10 cellular contexts compared by ENCODE assay signal in the genomic region with DNA sequence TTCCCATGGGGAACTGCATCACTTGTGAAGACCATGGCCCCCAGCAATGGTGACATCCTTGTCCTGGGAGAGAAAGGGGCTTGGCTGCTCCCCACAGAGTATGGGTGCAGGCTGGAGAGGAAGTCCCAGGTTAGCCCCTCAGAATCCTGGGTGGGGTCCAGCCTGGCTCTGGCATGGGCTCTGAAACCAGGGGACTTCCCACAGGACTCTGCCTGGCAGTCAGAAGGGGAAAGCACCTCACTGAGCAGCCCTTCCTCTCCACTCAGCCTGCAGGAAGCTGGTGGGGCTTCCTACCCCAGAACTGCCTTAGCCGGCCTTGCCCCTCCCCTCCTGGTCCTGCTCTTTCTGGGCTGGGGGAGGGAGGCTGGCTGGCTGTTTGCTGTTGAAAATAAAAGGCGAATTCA. TPM values are rescaled to one million over a fixed set of nuclear protein-coding genes. Genes with fewer than 3 reads are reported as not detected.
DNase-seq lines count a peak whose midpoint lies in the region; ATAC-seq, FAIRE-seq and TF ChIP-seq lines count a peak whose summit lies in the region.
"Had no signal": no experiment of that assay in that cellular context is flagged by ENCODE, and none has a peak within 500 bp of the region (broad histone marks: within the 10 kb centered on the region; RNA-seq: fewer than 3 reads in every experiment).

No MANE protein-coding gene starts in this region.

- H3K27me3 ChIP-seq in Panc1 (ENCODE audit: control insufficient read depth, insufficient read depth, low read length): no peaks in the 10 kb centered on the region
- H3K27me3 ChIP-seq in lower lobe of right lung (ENCODE audit: low read depth): peaks cover 17% of the 10 kb centered on the region

- H3K4me1 ChIP-seq in Panc1 (ENCODE audit: control insufficient read depth, insufficient read depth, low read length): peaks cover 42% of the 10 kb centered on the region
- peaks cover 28% of the 10 kb centered on the region for H3K4me1 ChIP-seq in lower lobe of right lung

- ATAC-seq in GM19452 (IDR thresholded peaks at IDR 0.05; ENCODE audit: unreplicated experiment) (peak; percentile 52), Panc1 (no peak), lower lobe of right lung (peak; percentile 3 to 9)
- ATAC-seq: sciatic nerve had no signal

- TF ChIP-seq CTCF in Panc1 (IDR thresholded peaks at IDR 0.05) (no peak), lower lobe of right lung (IDR thresholded peaks at IDR 0.05) (no peak)

- no peaks in the 10 kb centered on the region for H3K9me3 ChIP-seq in Panc1 (ENCODE audit: control insufficient read depth, insufficient read depth, low read depth, low read length)
- no peaks in the 10 kb centered on the region for H3K9me3 ChIP-seq in lower lobe of right lung

- CTCF ChIA-PET in Panc1 (lab: Charles Lee): no interaction called here

- H3K4me3 ChIP-seq in Panc1 (ENCODE audit: low read depth in 2 of 2, low read length in 2 of 2) (no peak overlapping the region), lower lobe of right lung (no peak overlapping the region)

- no peak for DNase-seq in GM12892 (ENCODE audit: insufficient read length)
- no peak for DNase-seq in Panc1 (ENCODE audit: low read depth, low spot score)
- no peak for DNase-seq in lower lobe of right lung
- DNase-seq in germinal center (ENCODE audit: low spot score): no peak
- DNase-seq in NOMO-1 (lab: John Stamatoyannopoulos, UW; ENCODE audit: unreplicated experiment in 2 of 2): no peak
- DNase-seq in GF-D8 (lab: John Stamatoyannopoulos, UW): no peak
- DNase-seq in NCI-H1092 (lab: John Stamatoyannopoulos, UW): no peak
- DNase-seq: mesenchymal stem cell had no signal

- 0 out of 2 replicates have a peak overlapping the region, but pooled peaks have one; percentile 44 for H3K27ac ChIP-seq in Panc1 (ENCODE audit: low read length)
- H3K27ac ChIP-seq in lower lobe of right lung: no peak overlapping the region

- BruUV-seq in Panc1 (replicated peaks; lab: Mats Ljungman, UMichigan): no TSS peak

- H3K36me3 ChIP-seq in Panc1 (ENCODE audit: control insufficient read depth, insufficient read depth, low read length) (no peaks in the 10 kb centered on the region), lower lobe of right lung (no peaks in the 10 kb centered on the region)

- POLR2A ChIA-PET in Panc1 (lab: Charles Lee): interaction anchor here (0.5 kb wide), 1 partner anchor 135 kb away, joined by 3 read pairs; no protein-coding TSS in a partner anchor

- intact Hi-C loops in Panc1 (cut with micrococcal nuclease; ENCODE audit: unreplicated experiment) (loop anchor here (10.0 kb wide), 1 partner anchor 137 kb away; no protein-coding TSS in a partner anchor), lower lobe of right lung (cut with DNase I) (no loop called here)

- peak; percentile 84 for FAIRE-seq in GM12892 (lab: Jason Lieb, UNC)

- in situ Hi-C loops in Panc1 (cut with HindIII; ENCODE audit: low pct_unique_long_range_greater_than_20kb, low sequenced_read_pairs): no loop called here

- no peak for TF ChIP-seq POLR2A in GM12892 (IDR thresholded peaks at IDR 0.05; ENCODE audit: low read depth, low read length)

RNA-seq across cellular contexts. Expression of a gene that starts 3.7 kb away (rescaled TPM):
- 1.1 TPM for polyA plus RNA-seq in GM12892 (2012; ENCODE audit: missing spikeins)
- total RNA-seq in Panc1 (2021; ENCODE audit: unreplicated experiment) (1.2 TPM), lower lobe of right lung (0.27 TPM)
- 1.1 TPM for polyA plus RNA-seq in Panc1 (2012; ENCODE audit: insufficient read length)

RNA-seq across cellular contexts. Expression of a gene that starts 35.1 kb away (rescaled TPM):
- polyA plus RNA-seq in GM12892 (2012; ENCODE audit: missing spikeins): 32.9 TPM
- 19.3 TPM for total RNA-seq in Panc1 (2021; ENCODE audit: unreplicated experiment)
- 29.1 TPM for polyA plus RNA-seq in Panc1 (2012; ENCODE audit: insufficient read length)
- 27.7 TPM for total RNA-seq in lower lobe of right lung
